Comparison of ENCODE assay signal across 1 cellular context in genomic region chr21:46286668-46286982, GRCh38.
A peak's percentile ranks its signal among the peaks of the same experiment; 100 is the strongest.
TF ChIP-seq lines count a peak whose summit lies in the region.

No MANE protein-coding gene starts in this region.

TF ChIP-seq in K562, 482 proteins besides CTCF, POLR2A, EP300 and RAD21 (continues in another document):
- TF ChIP-seq ZZZ3 (IDR thresholded peaks at IDR 0.05) (peak; percentile 80; the same call in 1 of the 2 replicates), EP400 (IDR thresholded peaks at IDR 0.05) (0 out of 2 replicates have a peak, but pooled peaks have one; percentile 31), ADNP (tag; IDR thresholded peaks at IDR 0.05) (no peak), ZBTB49 (CRISPR knock-in tag; IDR thresholded peaks at IDR 0.05; ENCODE audit: borderline replicate concordance) (no peak), OTX1 (CRISPR knock-in tag; IDR thresholded peaks at IDR 0.05) (no peak), IRF9 (tag; IDR thresholded peaks at IDR 0.05) (no peak), HDAC2 (IDR thresholded peaks at IDR 0.05) (peak; percentile 88), SRSF3 (IDR thresholded peaks at IDR 0.05; ENCODE audit: insufficient read depth, low read length) (no peak), ZC3H11A (IDR thresholded peaks at IDR 0.05; ENCODE audit: low read depth, low read length) (no peak), MLLT1 (IDR thresholded peaks at IDR 0.05) (peak in 1 of 2 experiments; percentile 66; a peak in 2 of 4 replicates), E2F4 (CRISPR knock-in tag; IDR thresholded peaks at IDR 0.05; ENCODE audit: low read depth) (no peak), ZNF436 (CRISPR knock-in tag; IDR thresholded peaks at IDR 0.05) (no peak), DEAF1 (CRISPR knock-in tag; IDR thresholded peaks at IDR 0.05) (no peak), NCOR1 (IDR thresholded peaks at IDR 0.05) (peak; percentile 35; the same call in 1 of the 2 replicates), ZBED1 (IDR thresholded peaks at IDR 0.05) (0 out of 2 replicates have a peak, but pooled peaks have one; percentile 7), ATF4 (CRISPR knock-in tag; IDR thresholded peaks at IDR 0.05) (no peak), DPF2 (IDR thresholded peaks at IDR 0.05) (peak; percentile 26; the same call in 1 of the 2 replicates), TRIM25 (IDR thresholded peaks at IDR 0.05; ENCODE audit: borderline replicate concordance) (no peak), ZBTB17 (CRISPR knock-in tag; IDR thresholded peaks at IDR 0.05) (no peak), TEAD1 (CRISPR knock-in tag; IDR thresholded peaks at IDR 0.05) (0 out of 4 replicates have a peak, but pooled peaks of 1 of the 2 experiments have one; percentile 34), CSDE1 (IDR thresholded peaks at IDR 0.05) (peak in 1 of 2 experiments; percentile 47; a peak in 1 of 4 replicates), CHD1 (IDR thresholded peaks at IDR 0.05; ENCODE audit: low read length) (peak; percentile 38), PHF21A (IDR thresholded peaks at IDR 0.05; ENCODE audit: borderline replicate concordance, low read depth) (peak; percentile 80), ELF4 (CRISPR knock-in tag; IDR thresholded peaks at IDR 0.05) (no peak), XRCC3 (IDR thresholded peaks at IDR 0.05) (no peak), HDAC3 (IDR thresholded peaks at IDR 0.05; ENCODE audit: borderline replicate concordance, partially characterized antibody) (peak; percentile 54), ZNF407 (IDR thresholded peaks at IDR 0.05; ENCODE audit: low read depth) (no peak), HES1 (IDR thresholded peaks at IDR 0.05; ENCODE audit: low read depth) (0 out of 2 replicates have a peak, but pooled peaks have one; percentile 40), ZNF609 (CRISPR knock-in tag; IDR thresholded peaks at IDR 0.05; ENCODE audit: borderline replicate concordance) (no peak), CC2D1A (IDR thresholded peaks at IDR 0.05) (no peak), ILF3 (IDR thresholded peaks at IDR 0.05; ENCODE audit: borderline replicate concordance) (peak; percentile 82; the same call in 1 of the 2 replicates), GATA2 (CRISPR knock-in tag; IDR thresholded peaks at IDR 0.05) (no peak)
